16 cellular contexts compared by ENCODE assay signal in genomic region chr5:172745406-172745805, GRCh38. TPM values are rescaled to one million over a fixed set of nuclear protein-coding genes. Genes with fewer than 3 reads are reported as not detected.
DNase-seq lines count a peak whose midpoint lies in the region; ATAC-seq, FAIRE-seq and TF ChIP-seq lines count a peak whose summit lies in the region.
"Had no signal": no experiment of that assay in that cellular context is flagged by ENCODE, and none has a peak within 500 bp of the region (broad histone marks: within the 10 kb centered on the region; RNA-seq: fewer than 3 reads in every experiment).

No MANE protein-coding gene starts in this region.

- DNase-seq in HepG2 (ENCODE audit: low spot score): no peak
- DNase-seq in right lobe of liver: no peak
- DNase-seq in sigmoid colon: peak; percentile 63
- DNase-seq in GM13977 (ENCODE audit: low spot score): no peak
- DNase-seq in esophagus squamous epithelium (lab: John Stamatoyannopoulos, UW): no peak
- no peak for DNase-seq in stimulated activated CD4-positive, alpha-beta T cell treated with anti-CD3 and anti-CD28 coated beads, Interleukin-4, amount 100 ng/mL, for 1 hour
- DNase-seq: ACHN; CD4-positive, CD25-positive, alpha-beta regulatory T cell; DMS53; GM23248 had no signal

- no peak overlapping the region for H3K9ac ChIP-seq in HepG2 (ENCODE audit: insufficient read depth, low read depth, low read length)
- no peak overlapping the region for H3K9ac ChIP-seq in muscle layer of colon (ENCODE audit: low read length)
- H3K9ac ChIP-seq: BLaER1 treated with 17β-estradiol and CSF1 and Interleukin-3, amounts not matched to agents 10 nM and 100 nM; GM23248 had no signal

- ATAC-seq in HepG2: no peak
- ATAC-seq in right lobe of liver: no peak
- ATAC-seq in HG02884 (IDR thresholded peaks at IDR 0.05; ENCODE audit: unreplicated experiment): no peak
- ATAC-seq: HCT116 had no signal

- no peak for TF ChIP-seq RAD21 in HepG2 (CRISPR knock-in tag; IDR thresholded peaks at IDR 0.05)

- H3K36me3 ChIP-seq in HepG2 (replicated peaks in 1 of 2; ENCODE audit: control insufficient read depth in 1 of 2, insufficient read depth in 2 of 2, low read length in 2 of 2): no peaks in the 10 kb centered on the region
- H3K36me3 ChIP-seq in right lobe of liver: no peaks in the 10 kb centered on the region
- no peaks in the 10 kb centered on the region for H3K36me3 ChIP-seq in muscle layer of colon (ENCODE audit: insufficient read depth, low read length)
- H3K36me3 ChIP-seq in sigmoid colon: no peaks in the 10 kb centered on the region
- H3K36me3 ChIP-seq in esophagus squamous epithelium: no peaks in the 10 kb centered on the region
- H3K36me3 ChIP-seq: BLaER1 treated with 17β-estradiol and CSF1 and Interleukin-3, amounts not matched to agents 10 nM and 100 nM had no signal

- 60% methylated on average over 8 of the region's 8 CpGs for WGBS in HepG2 (ENCODE audit: low lambda C conversion rate)
- 83% methylated on average over 8 of the region's 8 CpGs for WGBS in right lobe of liver (ENCODE audit: insufficient coverage, low coverage, low lambda C conversion rate, missing lambda C conversion rate)
- WGBS in sigmoid colon, 2 donors: 92 to 94% methylated on average over 8 of the region's 8 CpGs
- 82 to 88% methylated on average over 6 to 8 of the region's 8 CpGs for WGBS in esophagus squamous epithelium, 2 donors

- H3K27ac ChIP-seq in HepG2 (ENCODE audit: extremely low read length, insufficient read depth, low read length) (no peak overlapping the region), right lobe of liver (no peak overlapping the region), muscle layer of colon (ENCODE audit: low read depth, low read length) (peak overlapping the region; percentile 67), sigmoid colon (peak overlapping the region; percentile 80 to 95 (median 84)), esophagus squamous epithelium (no peak overlapping the region)
- H3K27ac ChIP-seq: BLaER1 treated with 17β-estradiol and CSF1 and Interleukin-3, amounts not matched to agents 10 nM and 100 nM; GM23248 had no signal

- no TSS peak for BruUV-seq in HepG2 (replicated peaks; lab: Mats Ljungman, UMichigan)

- H2AFZ ChIP-seq in HepG2 (ENCODE audit: low read length): no peak overlapping the region
- H2AFZ ChIP-seq: GM23248 had no signal

- TF ChIP-seq POLR2A in HepG2 (IDR thresholded peaks at IDR 0.05; ENCODE audit: insufficient read depth in 1 of 2, low read depth in 2 of 2, low read length in 2 of 2) (no peak), right lobe of liver (IDR thresholded peaks at IDR 0.05) (no peak), sigmoid colon (IDR thresholded peaks at IDR 0.05) (no peak), esophagus squamous epithelium (IDR thresholded peaks at IDR 0.05) (no peak)

- no peaks in the 10 kb centered on the region for H3K79me2 ChIP-seq in HepG2 (ENCODE audit: insufficient read depth, low read length)

- H3K4me2 ChIP-seq in HepG2 (ENCODE audit: low read depth, low read length): no peak overlapping the region

- H3K9me3 ChIP-seq in HepG2 (ENCODE audit: low read length): no peaks in the 10 kb centered on the region
- no peaks in the 10 kb centered on the region for H3K9me3 ChIP-seq in right lobe of liver
- no peaks in the 10 kb centered on the region for H3K9me3 ChIP-seq in muscle layer of colon (ENCODE audit: low read length)
- H3K9me3 ChIP-seq in sigmoid colon: no peaks in the 10 kb centered on the region
- H3K9me3 ChIP-seq in esophagus squamous epithelium: no peaks in the 10 kb centered on the region

- CTCF ChIA-PET in HepG2 (lab: Yijun Ruan, JAX; ENCODE audit: low intra/inter-chr PET ratio, low total read pairs): no interaction called here

- H3K4me1 ChIP-seq in HepG2 (ENCODE audit: insufficient read depth, low read length): peaks cover 33% of the 10 kb centered on the region
- H3K4me1 ChIP-seq in right lobe of liver: no peaks in the 10 kb centered on the region
- H3K4me1 ChIP-seq in muscle layer of colon (ENCODE audit: insufficient read depth, low read length): peaks cover 68% of the 10 kb centered on the region
- H3K4me1 ChIP-seq in sigmoid colon: peaks cover 0 to 85% (median 59%) of the 10 kb centered on the region in 4 donors
- H3K4me1 ChIP-seq in esophagus squamous epithelium: peaks cover 28 to 80% (median 34%) of the 10 kb centered on the region in 3 donors

- intact Hi-C loops in HepG2 (cut with micrococcal nuclease; ENCODE audit: unreplicated experiment) (no loop called here), right lobe of liver (cut with DNase I) (no loop called here), sigmoid colon (cut with DNase I) (no loop called here), esophagus squamous epithelium (cut with DNase I) (no loop called here)

- POLR2A ChIA-PET in HepG2 (lab: Yijun Ruan, JAX): no interaction called here

- peaks cover 3 to 5% of the 10 kb centered on the region in 2 experiments; a peak in 1 of 5 replicates for H3K27me3 ChIP-seq in HepG2 (ENCODE audit: control insufficient read depth in 1 of 2, insufficient read depth in 2 of 2, low read length in 2 of 2)
- no peaks in the 10 kb centered on the region for H3K27me3 ChIP-seq in right lobe of liver
- H3K27me3 ChIP-seq in muscle layer of colon (ENCODE audit: control insufficient read depth in 1 of 2, insufficient read depth in 2 of 2, low read length in 2 of 2): no peaks in the 10 kb centered on the region
- H3K27me3 ChIP-seq in sigmoid colon: no peaks in the 10 kb centered on the region
- H3K27me3 ChIP-seq in esophagus squamous epithelium: no peaks in the 10 kb centered on the region
- H3K27me3 ChIP-seq: BLaER1 treated with 17β-estradiol and CSF1 and Interleukin-3, amounts not matched to agents 10 nM and 100 nM had no signal

- no peaks in the 10 kb centered on the region for H4K20me1 ChIP-seq in HepG2 (ENCODE audit: insufficient read depth, low read length)
- H4K20me1 ChIP-seq: BLaER1 treated with 17β-estradiol and CSF1 and Interleukin-3, amounts not matched to agents 10 nM and 100 nM had no signal

- no peak for FAIRE-seq in HepG2 (lab: Jason Lieb, UNC)
- FAIRE-seq: GM18507, H54 had no signal

- TF ChIP-seq CTCF in HepG2 (CRISPR knock-in tag; IDR thresholded peaks at IDR 0.05) (no peak), right lobe of liver (IDR thresholded peaks at IDR 0.05) (no peak), sigmoid colon (IDR thresholded peaks at IDR 0.05) (no peak), GM13977 (IDR thresholded peaks at IDR 0.05; ENCODE audit: extremely low read depth, insufficient read depth, missing control alignments) (no peak), esophagus squamous epithelium (IDR thresholded peaks at IDR 0.05) (no peak)

- TF ChIP-seq EP300 in HepG2 (IDR thresholded peaks at IDR 0.05; ENCODE audit: low read depth in 2 of 2, low read length in 2 of 2) (no peak), HepG2 (CRISPR knock-in tag; IDR thresholded peaks at IDR 0.05; ENCODE audit: borderline replicate concordance) (no peak), sigmoid colon (IDR thresholded peaks at IDR 0.05) (no peak)

- H3K4me3 ChIP-seq in HepG2 (replicated peaks in 1 of 3; ENCODE audit: insufficient read depth in 1 of 3, low read depth in 2 of 3, low read length in 3 of 3): no peak overlapping the region
- no peak overlapping the region for H3K4me3 ChIP-seq in right lobe of liver
- no peak overlapping the region for H3K4me3 ChIP-seq in muscle layer of colon (ENCODE audit: low read depth in 1 of 2, low read length in 2 of 2)
- H3K4me3 ChIP-seq in sigmoid colon: no peak overlapping the region
- no peak overlapping the region for H3K4me3 ChIP-seq in esophagus squamous epithelium
- H3K4me3 ChIP-seq: BLaER1 treated with 17β-estradiol and CSF1 and Interleukin-3, amounts not matched to agents 10 nM and 100 nM; GM23248 had no signal

- in situ Hi-C loops in HepG2 (cut with HindIII; ENCODE audit: extremely low pct_ligation_motif_present, low pct_unique_long_range_greater_than_20kb) (no loop called here), GM13977 (cut with MboI; ENCODE audit: low pct_unique_long_range_greater_than_20kb, low sequenced_read_pairs, unreplicated experiment) (no loop called here)

TF ChIP-seq in HepG2, 621 proteins besides CTCF, POLR2A, EP300 and RAD21:
- TF ChIP-seq ZNF749 (CRISPR knock-in tag; IDR thresholded peaks at IDR 0.05; ENCODE audit: borderline replicate concordance) (no peak), ZNF768 (CRISPR knock-in tag; IDR thresholded peaks at IDR 0.05) (peak; percentile 71)
TF ChIP-seq in HepG2: peak in this region for 1.

RNA-seq across cellular contexts. Expression of gene DUSP1, which starts 25.6 kb away (rescaled TPM):
- total RNA-seq in HepG2 (2016; rRNA removed; fragmentation: Illumina TruSeq; extraction: Trizol) (18.0 and 27.1 TPM in 2 replicates), right lobe of liver (100 to 1,000 TPM; 106 to 407 (median 232) TPM), sigmoid colon (1,000 to 10,000 TPM in 1 of 4 donors, 100 to 1,000 TPM in 3; 449 to 1,033 (median 779) TPM), esophagus squamous epithelium (100 to 1,000 TPM; 222 to 415 (median 252) TPM)
- total RNA-seq in HepG2 (2016; cell fraction: cytosol; rRNA removed; fragmentation: Illumina TruSeq; extraction: Trizol; ENCODE audit: low read depth): 7.1 and 7.8 TPM in 2 replicates
- total RNA-seq in HepG2 (2016; cell fraction: insoluble cytoplasmic fraction; rRNA removed; fragmentation: Illumina TruSeq; extraction: Trizol): 15.8 and 29.9 TPM in 2 replicates
- 14.2 and 16.6 TPM in 2 replicates for total RNA-seq in HepG2 (2016; cell fraction: membrane; rRNA removed; fragmentation: Illumina TruSeq; extraction: Trizol)
- 53.7 and 56.5 TPM in 2 replicates for total RNA-seq in HepG2 (2016; cell fraction: nucleus; rRNA removed; fragmentation: Illumina TruSeq; extraction: Trizol)
- polyA plus RNA-seq in HepG2 (2011; rRNA removed) (55.5 and 79.2 TPM in 2 replicates), sigmoid colon (100 to 1,000 TPM in 2 of 3 donors, 10 to 100 TPM in 1; 99.9 to 253 (median 136) TPM)
- 59.1 and 69.7 TPM in 2 replicates for polyA plus RNA-seq in HepG2 (2011; cell fraction: cytosol; rRNA removed)
- 85.1 and 113 TPM in 2 replicates for polyA plus RNA-seq in HepG2 (2011; cell fraction: nucleus; rRNA removed)
- 48.1 and 56.6 TPM in 2 replicates for polyA plus RNA-seq in HepG2 (2012)
- polyA plus RNA-seq in HepG2 (2016; cell fraction: cytosol; fragmentation: Illumina TruSeq; extraction: Trizol; ENCODE audit: low read depth): 4.7 and 6.0 TPM in 2 replicates
- 17.2 and 23.0 TPM in 2 replicates for polyA plus RNA-seq in HepG2 (2016; cell fraction: insoluble cytoplasmic fraction; fragmentation: Illumina TruSeq; extraction: Trizol; ENCODE audit: low read depth)
- 9.3 and 9.4 TPM in 2 replicates for polyA plus RNA-seq in HepG2 (2016; cell fraction: membrane; fragmentation: Illumina TruSeq; extraction: Trizol; ENCODE audit: low read depth)
- 63.2 and 85.8 TPM in 2 replicates for polyA plus RNA-seq in HepG2 (2016; cell fraction: nucleus; fragmentation: Illumina TruSeq; extraction: Trizol; ENCODE audit: insufficient read depth, low read depth)
- polyA minus RNA-seq in HepG2 (2011; rRNA and poly(A)+ RNA removed; ENCODE audit: low replicate concordance): 142 and 198 TPM in 2 replicates
- 72.5 and 80.5 TPM in 2 replicates for polyA minus RNA-seq in HepG2 (2011; cell fraction: cytosol; rRNA and poly(A)+ RNA removed)
- polyA minus RNA-seq in HepG2 (2011; cell fraction: nucleus; rRNA and poly(A)+ RNA removed): 95.3 and 131 TPM in 2 replicates

Comparison
In these comparisons a context has a peak if more than half of its experiments do, and no peak if none do; other contexts are left out.
1. H3K27ac ChIP-seq: peak in muscle layer of colon (single experiment) and sigmoid colon (4 of 4); none in HepG2 (single experiment), right lobe of liver (0 of 3) and esophagus squamous epithelium (0 of 4).